Comparison of ENCODE assay signal across 10 cellular contexts in genomic region chr2:241638940-241639339, GRCh38. TPM values are rescaled to one million over a fixed set of nuclear protein-coding genes. Genes with fewer than 3 reads are reported as not detected.
DNase-seq lines count a peak whose midpoint lies in the region; TF ChIP-seq lines count a peak whose summit lies in the region.
"Had no signal": no experiment of that assay in that cellular context is flagged by ENCODE, and none has a peak within 500 bp of the region (broad histone marks: within the 10 kb centered on the region; RNA-seq: fewer than 3 reads in every experiment).

No MANE protein-coding gene starts in this region.

- POLR2A ChIA-PET in CD4-positive, alpha-beta memory T cell (lab: Charles Lee; ENCODE audit: partially characterized antibody), result interaction anchor here (1.8 to 2.8 kb wide), 4 partner anchors 10 to 95 kb away, joined by 4 to 20 read pairs (median 13); partner anchors contain the start of genes D2HGDH and DTYMK

- DNase-seq in CD4-positive, alpha-beta memory T cell, result no peak
- DNase-seq in MG63 (no peak), dorsolateral prefrontal cortex (no peak), NAMALWA (ENCODE audit: low spot score) (no peak), DMS114 treated with DMSO at 0.1 percent for 48 hours (lab: John Stamatoyannopoulos, UW; ENCODE audit: unreplicated experiment) (no peak), NCI-H774 (lab: John Stamatoyannopoulos, UW) (no peak), AML-193 (lab: John Stamatoyannopoulos, UW) (no peak)
- DNase-seq: occipital lobe; stimulated activated CD8-positive, alpha-beta memory T cell treated with anti-CD3 and anti-CD28 coated beads, Interleukin-4, amount 100 ng/mL, for 48 hours had no signal

- no peaks in the 10 kb centered on the region for H3K27me3 Mint-ChIP-seq in CD4-positive, alpha-beta memory T cell

- H3K27me3 ChIP-seq in CD4-positive, alpha-beta memory T cell (ENCODE audit: insufficient read depth, low read length), result no peaks in the 10 kb centered on the region
- H3K27me3 ChIP-seq in MG63, result no peaks in the 10 kb centered on the region
- no peaks in the 10 kb centered on the region for H3K27me3 ChIP-seq in dorsolateral prefrontal cortex
- no peaks in the 10 kb centered on the region for H3K27me3 ChIP-seq in neuron (ENCODE audit: insufficient read depth, low read length)

- no peak overlapping the region for H3K4me3 ChIP-seq in CD4-positive, alpha-beta memory T cell (ENCODE audit: low read length in 2 of 2)
- H3K4me3 ChIP-seq in MG63 (peak overlapping the region; percentile 76), dorsolateral prefrontal cortex (peak overlapping the region in 43 of 59 donors; percentile 57 to 99 (median 86)), neuron (ENCODE audit: low read length) (peak overlapping the region; percentile 93)

- H2AFZ ChIP-seq in neuron (ENCODE audit: low read depth, low read length), result no peak overlapping the region

- peak overlapping the region in 7 of 8 donors; percentile 38 to 96 (median 93) for H3K4me3 Mint-ChIP-seq in CD4-positive, alpha-beta memory T cell

- peaks cover 39 to 68% (median 51%) of the 10 kb centered on the region in 4 donors for H3K4me1 Mint-ChIP-seq in CD4-positive, alpha-beta memory T cell

- peaks cover 35% of the 10 kb centered on the region for H3K4me1 ChIP-seq in CD4-positive, alpha-beta memory T cell (ENCODE audit: insufficient read depth, low read length)
- peaks cover 13% of the 10 kb centered on the region for H3K4me1 ChIP-seq in neuron (ENCODE audit: insufficient read depth, low read length)

- H3K9me3 ChIP-seq in CD4-positive, alpha-beta memory T cell (ENCODE audit: control insufficient read depth in 1 of 2, low read length in 2 of 2), result no peaks in the 10 kb centered on the region
- H3K9me3 ChIP-seq in MG63 (no peaks in the 10 kb centered on the region), neuron (ENCODE audit: low read length) (peaks cover 7% of the 10 kb centered on the region)

- intact Hi-C loops in CD4-positive, alpha-beta memory T cell (cut with micrococcal nuclease), result loop anchor here (10.0 kb wide), 2 partner anchors 324 to 1074 kb away; partner anchors contain the start of genes DUSP28, HDLBP, RNPEPL1 and SEPTIN2
- intact Hi-C loops in dorsolateral prefrontal cortex (cut with DNase I), result loop anchor here (5.0 to 10.0 kb wide), 5 partner anchors 77 to 1074 kb away; partner anchors contain the start of genes D2HGDH (in 1 of the 2), DUSP28 (in 1 of the 2), HDLBP (in 1 of the 2) and RNPEPL1 (in 1 of the 2)

- CTCF ChIA-PET in CD4-positive, alpha-beta memory T cell (lab: Charles Lee; ENCODE audit: partially characterized antibody), result interaction anchor here (1.2 to 2.1 kb wide), 2 partner anchors 41 to 240 kb away, joined by 3 to 8 read pairs; no protein-coding TSS in a partner anchor

- H3K27ac ChIP-seq in CD4-positive, alpha-beta memory T cell (ENCODE audit: low read depth, low read length), result no peak overlapping the region
- no peak overlapping the region for H3K27ac ChIP-seq in dorsolateral prefrontal cortex

- TF ChIP-seq CTCF in dorsolateral prefrontal cortex (IDR thresholded peaks at IDR 0.05 in 54 of 56, conservative IDR thresholded peaks at IDR 0.05 in 2 of 56; ENCODE audit: low read depth in 1 of 56, partially characterized antibody in 56 of 56), result no peak

- H3K36me3 ChIP-seq in CD4-positive, alpha-beta memory T cell (ENCODE audit: insufficient read depth, low read length), result no peaks in the 10 kb centered on the region
- H3K36me3 ChIP-seq in MG63 (peaks cover 38% of the 10 kb centered on the region), neuron (ENCODE audit: insufficient read depth, low read length) (peaks cover 6% of the 10 kb centered on the region)

- peak overlapping the region in 5 of 7 donors; percentile 10 to 98 (median 90) for H3K27ac Mint-ChIP-seq in CD4-positive, alpha-beta memory T cell

- H3K9me3 Mint-ChIP-seq in CD4-positive, alpha-beta memory T cell, result no peaks in the 10 kb centered on the region

- peaks cover 0 to 14% of the 10 kb centered on the region in 2 donors for H3K36me3 Mint-ChIP-seq in CD4-positive, alpha-beta memory T cell

RNA-seq across cellular contexts. Expression of gene ATG4B, which starts 1.4 kb away (rescaled TPM):
- total RNA-seq in CD4-positive, alpha-beta memory T cell, result 10 to 100 TPM; 87.7 to 96.9 TPM
- polyA plus RNA-seq in CD4-positive, alpha-beta memory T cell, result 10 to 100 TPM; 49.2 to 58.4 TPM
- total RNA-seq in MG63 (2014; rRNA removed; shearing (Covaris generic); ENCODE audit: low replicate concordance), result 47.9 and 83.9 TPM in 2 replicates
- total RNA-seq in dorsolateral prefrontal cortex, result 100 to 1,000 TPM in 104 of 120 experiments, 10 to 100 TPM in 16; 79.3 to 164 (median 118) TPM

RNA-seq across cellular contexts. Expression of gene THAP4, which starts 2.0 kb away (rescaled TPM):
- 10 to 100 TPM; 27.8 to 28.2 TPM for total RNA-seq in CD4-positive, alpha-beta memory T cell
- 10 to 100 TPM; 31.7 to 42.9 TPM for polyA plus RNA-seq in CD4-positive, alpha-beta memory T cell
- total RNA-seq in MG63 (2014; rRNA removed; shearing (Covaris generic); ENCODE audit: low replicate concordance), result 72.2 and 110 TPM in 2 replicates
- total RNA-seq in dorsolateral prefrontal cortex, result 10 to 100 TPM; 35.1 to 69.3 (median 54.0) TPM

RNA-seq across cellular contexts. Expression of gene DTYMK, which starts 47.7 kb away (rescaled TPM):
- 10 to 100 TPM; 18.8 TPM for total RNA-seq in CD4-positive, alpha-beta memory T cell
- polyA plus RNA-seq in CD4-positive, alpha-beta memory T cell, result 10 to 100 TPM; 29.4 to 50.3 TPM
- 48.4 and 87.7 TPM in 2 replicates for total RNA-seq in MG63 (2014; rRNA removed; shearing (Covaris generic); ENCODE audit: low replicate concordance)
- total RNA-seq in dorsolateral prefrontal cortex, result 10 to 100 TPM in 119 of 120 experiments, 1 to 10 TPM in 1; 9.9 to 26.6 (median 15.6) TPM

Comparison
In these comparisons a context has a peak if more than half of its experiments do, and no peak if none do; other contexts are left out.
1. H3K4me3 ChIP-seq: peak in MG63 (single experiment), dorsolateral prefrontal cortex (43 of 59) and neuron (single experiment); none in CD4-positive, alpha-beta memory T cell (0 of 2).